Comparison of ENCODE assay signal across 26 cellular contexts in the genomic region with DNA sequence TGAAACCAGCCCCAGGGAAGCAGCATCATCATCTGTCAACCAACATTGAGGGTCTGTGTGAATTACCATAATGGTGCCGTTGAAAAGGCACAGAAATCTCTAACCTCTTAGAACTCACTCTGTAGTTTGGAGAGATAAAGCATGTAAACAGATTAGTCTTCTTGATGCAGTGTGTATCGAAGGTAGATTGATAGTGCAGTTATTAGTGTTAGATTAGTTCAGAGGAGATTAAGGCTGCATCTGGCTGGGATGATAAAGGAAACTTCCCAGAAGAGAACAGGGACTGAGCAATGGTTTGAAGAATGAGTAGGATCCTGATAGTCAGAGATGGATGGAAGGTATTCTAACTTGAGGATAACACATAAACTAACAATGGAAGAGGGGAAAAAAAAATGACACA.
"Had no signal": no experiment of that assay in that cellular context is flagged by ENCODE, and none has a peak within 500 bp of the region (broad histone marks: within the 10 kb centered on the region; RNA-seq: fewer than 3 reads in every experiment).

No MANE protein-coding gene starts in this region.

- H3K9me3 ChIP-seq: left lung, ovary, suprapubic skin, thoracic aorta, tibial artery, upper lobe of right lung had no signal

- H3K27ac ChIP-seq: left lung, neural progenitor cell, ovary, skin epidermis, suprapubic skin, thoracic aorta, tibial artery, upper lobe of right lung had no signal

- H3K4me3 ChIP-seq: left lung, lung, neural progenitor cell, ovary, skin epidermis, suprapubic skin, thoracic aorta, tibial artery, upper lobe of right lung had no signal

- H3K36me3 ChIP-seq: left lung, neural progenitor cell, ovary, suprapubic skin, thoracic aorta, tibial artery, upper lobe of right lung had no signal

- DNase-seq: hypothalamus; immature natural killer cell; kidney; left colon; left lung; mesendoderm; naive B cell; natural killer cell; nephron progenitor cell; ovary; retina; right cardiac atrium; stimulated activated CD4-positive, alpha-beta T cell treated with anti-CD3 and anti-CD28 coated beads, Interleukin-12 subunit alpha, Interleukin-12 subunit beta, amount 100 ng/mL, for 4 hours; stimulated activated CD4-positive, alpha-beta T cell treated with anti-CD3 and anti-CD28 coated beads, Interleukin-15, amount 100 ng/mL, for 24 hours; stimulated activated CD4-positive, alpha-beta T cell treated with anti-CD3 and anti-CD28 coated beads, Interleukin-2, amount 100 ng/mL, for 24 hours; stimulated activated CD4-positive, alpha-beta T cell treated with anti-CD3 and anti-CD28 coated beads, Interleukin-4, amount 100 ng/mL, for 1 hour; stimulated activated naive B cell treated with anti-CD40 and anti-IgM and Interleukin-4, amounts not matched to agents 10 μg/mL and 1 μg/mL and 100 μg/mL, for 72 hours; tibial artery; trophoblast cell; upper lobe of right lung had no signal

- H3K4me2 ChIP-seq: neural progenitor cell had no signal

- H3K4me1 ChIP-seq: neural progenitor cell, suprapubic skin, upper lobe of right lung had no signal

- ATAC-seq: left colon; left lung; natural killer cell; right cardiac atrium; sciatic nerve; stimulated activated naive B cell treated with anti-CD40 and anti-IgM and Interleukin-4, amounts not matched to agents 10 μg/mL and 1 μg/mL and 100 μg/mL, for 72 hours; upper lobe of right lung had no signal

- H2AFZ ChIP-seq: neural progenitor cell had no signal

- H3K27me3 ChIP-seq: left lung, neural progenitor cell, ovary, suprapubic skin, tibial artery, upper lobe of right lung had no signal

- H3K9ac ChIP-seq: neural progenitor cell had no signal
